ENCODE assay signal across 13 cellular contexts in genomic region chr6:4351506-4351852, GRCh38.
DNase-seq lines count a peak whose midpoint lies in the region; ATAC-seq and TF ChIP-seq lines count a peak whose summit lies in the region.
"Had no signal": no experiment of that assay in that cellular context is flagged by ENCODE, and none has a peak within 500 bp of the region (broad histone marks: within the 10 kb centered on the region; RNA-seq: fewer than 3 reads in every experiment).

No MANE protein-coding gene starts in this region.

- peak overlapping the region; percentile 97 for H3K27ac Mint-ChIP-seq in chondrocyte (ENCODE audit: unreplicated experiment)
- H3K27ac Mint-ChIP-seq: activated naive CD8-positive, alpha-beta T cell treated with anti-CD3 and anti-CD28 coated beads, Interleukin-2, amount 10 ng/mL, durations not matched to agents 7 days and 5 days had no signal

- H3K27me3 Mint-ChIP-seq in chondrocyte (ENCODE audit: low read depth), result no peaks in the 10 kb centered on the region

- peaks cover 55% of the 10 kb centered on the region for H3K4me1 Mint-ChIP-seq in chondrocyte (ENCODE audit: low read depth)
- H3K4me1 Mint-ChIP-seq: activated naive CD8-positive, alpha-beta T cell treated with anti-CD3 and anti-CD28 coated beads, Interleukin-2, amount 10 ng/mL, durations not matched to agents 7 days and 5 days had no signal

- H3K4me3 ChIP-seq in HEK293 (ENCODE audit: low read depth, low read length) (no peak overlapping the region), skeletal muscle tissue (ENCODE audit: low read length in 3 of 3) (peak overlapping the region; percentile 44 to 74 (median 70))
- H3K4me3 ChIP-seq: testis had no signal

- CTCF ChIA-PET in HEK293 (lab: Yijun Ruan, JAX), result interaction anchor here (0.6 to 1.2 kb wide), 4 partner anchors 10 to 1705 kb away, joined by 3 read pairs; no protein-coding TSS in a partner anchor

- H3K4me3 Mint-ChIP-seq in chondrocyte (ENCODE audit: unreplicated experiment), result peak overlapping the region; percentile 59
- H3K4me3 Mint-ChIP-seq: activated naive CD8-positive, alpha-beta T cell treated with anti-CD3 and anti-CD28 coated beads, Interleukin-2, amount 10 ng/mL, durations not matched to agents 7 days and 5 days had no signal

- H3K27ac ChIP-seq in HEK293 (ENCODE audit: extremely low read depth, low read depth, low read length), result peak overlapping the region; percentile 7; the same call in 1 of the 2 replicates
- peak overlapping the region; percentile 90 for H3K27ac ChIP-seq in skeletal muscle tissue (ENCODE audit: low read depth, low read length)
- H3K27ac ChIP-seq: C4-2B had no signal

- DNase-seq in chondrocyte (ENCODE audit: low spot score) (no peak), inferior parietal cortex (ENCODE audit: extremely low spot score) (peak; percentile 22), NCI-H2029 treated with DMSO at 0.1 percent for 48 hours (lab: John Stamatoyannopoulos, UW) (no peak)
- DNase-seq: activated CD8-positive, alpha-beta memory T cell treated with anti-CD3 and anti-CD28 coated beads for 24 hours; activated naive CD8-positive, alpha-beta T cell treated with anti-CD3 and anti-CD28 coated beads, Interleukin-2, amount 10 ng/mL, durations not matched to agents 7 days and 5 days; NCI-H1436 treated with DMSO at 0.1 percent for 48 hours; testis had no signal

- TF ChIP-seq CTCF in HEK293 (tag by site-specific recombination; IDR thresholded peaks at IDR 0.05) (no peak), chondrocyte (IDR thresholded peaks at IDR 0.05) (no peak)

- POLR2A ChIA-PET in HEK293 (lab: Yijun Ruan, JAX), result interaction anchor here (1.0 to 1.5 kb wide), 2 partner anchors 29 to 98 kb away, joined by 3 to 4 read pairs; no protein-coding TSS in a partner anchor

- H3K9ac ChIP-seq in skeletal muscle tissue (ENCODE audit: low read depth in 1 of 3, low read length in 3 of 3), result peak overlapping the region; percentile 68 to 79 (median 73)

- no peaks in the 10 kb centered on the region for H3K9me3 Mint-ChIP-seq in chondrocyte (ENCODE audit: low read depth)
- H3K9me3 Mint-ChIP-seq: activated naive CD8-positive, alpha-beta T cell treated with anti-CD3 and anti-CD28 coated beads, Interleukin-2, amount 10 ng/mL, durations not matched to agents 7 days and 5 days had no signal

- no peak for ATAC-seq in HG02852 (IDR thresholded peaks at IDR 0.05; ENCODE audit: unreplicated experiment)
- no peak for ATAC-seq in HG03571 (IDR thresholded peaks at IDR 0.05; ENCODE audit: unreplicated experiment)
- no peak for ATAC-seq in HG02763 (IDR thresholded peaks at IDR 0.05; ENCODE audit: unreplicated experiment)

- H3K4me1 ChIP-seq in HEK293 (ENCODE audit: control insufficient read depth, insufficient read depth, low read length), result no peaks in the 10 kb centered on the region
- peaks cover 12 to 23% (median 16%) of the 10 kb centered on the region in 3 donors for H3K4me1 ChIP-seq in skeletal muscle tissue (ENCODE audit: control insufficient read depth in 3 of 3, insufficient read depth in 3 of 3, low read length in 3 of 3)

- no peaks in the 10 kb centered on the region for H3K9me3 ChIP-seq in HEK293 (ENCODE audit: control insufficient read depth, insufficient read depth, low read depth, low read length)
- H3K9me3 ChIP-seq in skeletal muscle tissue (ENCODE audit: control insufficient read depth in 3 of 3, low read length in 3 of 3), result no peaks in the 10 kb centered on the region
- H3K9me3 ChIP-seq: testis had no signal

- H3K36me3 ChIP-seq in HEK293 (ENCODE audit: control insufficient read depth in 2 of 2, insufficient read depth in 1 of 2, low read length in 2 of 2) (no peaks in the 10 kb centered on the region), skeletal muscle tissue (ENCODE audit: control insufficient read depth in 3 of 3, insufficient read depth in 3 of 3, low read length in 3 of 3) (no peaks in the 10 kb centered on the region)

- H3K36me3 Mint-ChIP-seq in chondrocyte (ENCODE audit: low read depth), result no peaks in the 10 kb centered on the region
- H3K36me3 Mint-ChIP-seq: activated naive CD8-positive, alpha-beta T cell treated with anti-CD3 and anti-CD28 coated beads, Interleukin-2, amount 10 ng/mL, durations not matched to agents 7 days and 5 days had no signal

- H3K27me3 ChIP-seq in skeletal muscle tissue (ENCODE audit: control insufficient read depth in 3 of 3, insufficient read depth in 3 of 3, low read length in 3 of 3), result no peaks in the 10 kb centered on the region
- H3K27me3 ChIP-seq: testis had no signal

TF ChIP-seq in HEK293, 187 proteins besides CTCF, POLR2A, EP300 and RAD21:
- TF ChIP-seq ZNF155 (tag by site-specific recombination; IDR thresholded peaks at IDR 0.05) (no peak), KLF1 (tag by site-specific recombination; IDR thresholded peaks at IDR 0.05) (no peak), ZNF610 (tag by site-specific recombination; IDR thresholded peaks at IDR 0.05; ENCODE audit: borderline replicate concordance) (no peak), ZNF768 (tag by site-specific recombination; IDR thresholded peaks at IDR 0.05) (no peak), MZF1 (tag by site-specific recombination; IDR thresholded peaks at IDR 0.05; ENCODE audit: borderline replicate concordance) (no peak), GLIS2 (tag by site-specific recombination; IDR thresholded peaks at IDR 0.05) (no peak), ZNF416 (tag by site-specific recombination; IDR thresholded peaks at IDR 0.05) (no peak), ZNF501 (tag by site-specific recombination; IDR thresholded peaks at IDR 0.05) (no peak), ZSCAN16 (tag by site-specific recombination; IDR thresholded peaks at IDR 0.05) (no peak), ZBTB8A (tag by site-specific recombination; IDR thresholded peaks at IDR 0.05) (no peak)
